Comparison of ENCODE assay signal across 8 cellular contexts in genomic region chr11:6233984-6234313, GRCh38. TPM values are rescaled to one million over a fixed set of nuclear protein-coding genes. Genes with fewer than 3 reads are reported as not detected.
DNase-seq lines count a peak whose midpoint lies in the region; ATAC-seq and TF ChIP-seq lines count a peak whose summit lies in the region.

No MANE protein-coding gene starts in this region.

- H3K36me3 ChIP-seq in SJCRH30, result no peaks in the 10 kb centered on the region

- TF ChIP-seq CTCF in fibroblast of the aortic adventitia (IDR thresholded peaks at IDR 0.05; ENCODE audit: insufficient read depth, low read length), result no peak

- H3K4me1 ChIP-seq in SJCRH30, result no peaks in the 10 kb centered on the region

- H3K4me3 ChIP-seq in SJCRH30 (peak overlapping the region; percentile 72), fibroblast of the aortic adventitia (ENCODE audit: low read depth, low read length) (peak overlapping the region; percentile 99), skeletal muscle cell (ENCODE audit: low read depth, low read length) (peak overlapping the region; percentile 73)

- H3K27me3 ChIP-seq in SJCRH30, result no peaks in the 10 kb centered on the region

- ATAC-seq in HG02759 (IDR thresholded peaks at IDR 0.05; ENCODE audit: unreplicated experiment) (no peak), GM18870 (IDR thresholded peaks at IDR 0.05; ENCODE audit: unreplicated experiment) (no peak), GM21367 (IDR thresholded peaks at IDR 0.05; ENCODE audit: unreplicated experiment) (no peak)

- DNase-seq in NCI-H2081 (lab: John Stamatoyannopoulos, UW), result peak; percentile 6 to 29
- no peak for DNase-seq in NCI-H2081 treated with DMSO at 0.1 percent for 48 hours (lab: John Stamatoyannopoulos, UW)
- DNase-seq in SJCRH30, result no peak
- no peak for DNase-seq in fibroblast of the aortic adventitia (ENCODE audit: low read depth)
- no peak for DNase-seq in skeletal muscle cell (ENCODE audit: low read depth)

- no peak overlapping the region for H3K27ac ChIP-seq in SJCRH30

- H3K9me3 ChIP-seq in SJCRH30 (replicated peaks), result no peaks in the 10 kb centered on the region

RNA-seq across cellular contexts. Expression of gene FHIP1B, which starts 0.5 kb away (rescaled TPM):
- 16.2 and 17.2 TPM in 2 replicates for total RNA-seq in SJCRH30 (2014; rRNA removed; shearing (Covaris generic))
- total RNA-seq in fibroblast of the aortic adventitia (ENCODE audit: low replicate concordance), result 6.4 and 15.6 TPM in 2 replicates

RNA-seq across cellular contexts. Expression of gene CNGA4, which starts 4.9 kb away (rescaled TPM):
- total RNA-seq in SJCRH30 (2014; rRNA removed; shearing (Covaris generic)), result not detected in 2 replicates
- not detected in 2 replicates for total RNA-seq in fibroblast of the aortic adventitia (ENCODE audit: low replicate concordance)

RNA-seq across cellular contexts. Expression of gene CCKBR, which starts 25.7 kb away (rescaled TPM):
- 0.24 TPM in 1 of 2 replicates, not detected in the other for total RNA-seq in SJCRH30 (2014; rRNA removed; shearing (Covaris generic))
- not detected in 2 replicates for total RNA-seq in fibroblast of the aortic adventitia (ENCODE audit: low replicate concordance)

RNA-seq across cellular contexts. Expression of gene C11orf42, which starts 28.6 kb away (rescaled TPM):
- not detected in 2 replicates for total RNA-seq in SJCRH30 (2014; rRNA removed; shearing (Covaris generic))
- not detected in 2 replicates for total RNA-seq in fibroblast of the aortic adventitia (ENCODE audit: low replicate concordance)

RNA-seq across cellular contexts. Expression of gene OR52W1, which starts 34.9 kb away (rescaled TPM):
- not detected in 2 replicates for total RNA-seq in SJCRH30 (2014; rRNA removed; shearing (Covaris generic))
- total RNA-seq in fibroblast of the aortic adventitia (ENCODE audit: low replicate concordance), result not detected in 2 replicates

Comparison
In these comparisons a context has a peak if more than half of its experiments do, and no peak if none do; other contexts are left out.
1. DNase-seq: peak in NCI-H2081 (2 of 2); none in NCI-H2081 treated with DMSO at 0.1 percent for 48 hours (single experiment), SJCRH30 (0 of 2), fibroblast of the aortic adventitia (single experiment) and skeletal muscle cell (single experiment).
2. Peak in every context shown above with its lines, with median percentiles within 50 percentile points of each other: H3K4me3 ChIP-seq.